Comparison of ENCODE assay signal across 11 cellular contexts in the genomic region with DNA sequence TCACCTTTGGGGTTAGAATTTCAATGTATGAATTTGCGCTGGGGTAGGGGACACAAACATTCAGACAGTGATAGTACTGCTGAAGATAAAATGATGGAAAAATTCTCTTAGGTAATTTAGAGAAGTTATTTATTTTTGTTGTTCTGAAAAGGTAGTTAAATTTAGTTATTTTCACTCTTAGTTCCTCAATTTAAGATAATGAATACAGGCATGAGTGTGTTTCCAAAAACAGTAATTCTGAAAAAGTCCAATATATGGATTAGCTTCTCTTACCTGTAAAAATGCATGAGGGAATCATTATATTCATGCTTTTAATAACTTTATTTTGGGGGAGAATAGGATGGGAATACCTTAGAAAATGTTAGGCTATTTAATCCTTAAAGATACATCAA.
DNase-seq lines count a peak whose midpoint lies in the region; ATAC-seq and TF ChIP-seq lines count a peak whose summit lies in the region.
"Had no signal": no experiment of that assay in that cellular context is flagged by ENCODE, and none has a peak within 500 bp of the region (broad histone marks: within the 10 kb centered on the region; RNA-seq: fewer than 3 reads in every experiment).

No MANE protein-coding gene starts in this region.

- H3K4me1 Mint-ChIP-seq in activated T-helper 17 cell treated with anti-CD3 and anti-CD28 coated beads, Interleukin-2, amount 50 U/mL, for 72 hours: peaks cover 28% of the 10 kb centered on the region

- H3K27ac ChIP-seq in breast epithelium (peak overlapping the region; percentile 77 to 82), mucosa of rectum (ENCODE audit: low read depth in 2 of 2, low read length in 2 of 2) (peak overlapping the region; percentile 69 to 75), uterus (peak overlapping the region; percentile 64 to 79)
- H3K27ac ChIP-seq: testis had no signal

- TF ChIP-seq CTCF in breast epithelium (IDR thresholded peaks at IDR 0.05) (no peak), uterus (IDR thresholded peaks at IDR 0.05) (no peak)

- H3K4me3 ChIP-seq in breast epithelium: no peak overlapping the region
- no peak overlapping the region for H3K4me3 ChIP-seq in mucosa of rectum (ENCODE audit: low read length in 2 of 2)
- no peak overlapping the region for H3K4me3 ChIP-seq in uterus
- H3K4me3 ChIP-seq: testis had no signal

- no peaks in the 10 kb centered on the region for H3K9me3 ChIP-seq in breast epithelium
- H3K9me3 ChIP-seq in mucosa of rectum (ENCODE audit: control insufficient read depth in 2 of 2, low read length in 2 of 2): no peaks in the 10 kb centered on the region
- H3K9me3 ChIP-seq in uterus: no peaks in the 10 kb centered on the region
- H3K9me3 ChIP-seq: testis had no signal

- no peak overlapping the region for H3K27ac Mint-ChIP-seq in activated T-helper 17 cell treated with anti-CD3 and anti-CD28 coated beads, Interleukin-2, amount 50 U/mL, for 72 hours
- H3K27ac Mint-ChIP-seq: activated naive CD4-positive, alpha-beta T cell treated with anti-CD3 and anti-CD28 coated beads for 36 hours had no signal

- H3K27me3 ChIP-seq in breast epithelium (no peaks in the 10 kb centered on the region), mucosa of rectum (ENCODE audit: control insufficient read depth in 2 of 2, insufficient read depth in 2 of 2, low read length in 2 of 2) (no peaks in the 10 kb centered on the region), uterus (no peaks in the 10 kb centered on the region)
- H3K27me3 ChIP-seq: testis had no signal

- H3K9ac ChIP-seq in mucosa of rectum (ENCODE audit: low read depth in 1 of 2, low read length in 2 of 2): no peak overlapping the region

- H3K9me3 Mint-ChIP-seq in activated T-helper 17 cell treated with anti-CD3 and anti-CD28 coated beads, Interleukin-2, amount 50 U/mL, for 72 hours: no peaks in the 10 kb centered on the region
- H3K9me3 Mint-ChIP-seq: activated naive CD4-positive, alpha-beta T cell treated with anti-CD3 and anti-CD28 coated beads for 36 hours had no signal

- intact Hi-C loops in breast epithelium (cut with DNase I; ENCODE audit: low total_unique reads) (no loop called here), uterus (cut with DNase I; ENCODE audit: low total_unique reads) (no loop called here)

- DNase-seq in breast epithelium (ENCODE audit: low spot score in 2 of 2) (no peak), uterus (no peak)
- DNase-seq in stimulated activated CD8-positive, alpha-beta memory T cell treated with anti-CD3 and anti-CD28 coated beads, Interleukin-4, amount 100 ng/mL, for 48 hours: no peak
- DNase-seq: activated naive CD4-positive, alpha-beta T cell treated with anti-CD3 and anti-CD28 coated beads for 36 hours; caudate nucleus; right cardiac atrium; testis had no signal

- H3K27me3 Mint-ChIP-seq in activated T-helper 17 cell treated with anti-CD3 and anti-CD28 coated beads, Interleukin-2, amount 50 U/mL, for 72 hours: no peaks in the 10 kb centered on the region

- H3K4me1 ChIP-seq in breast epithelium: peaks cover 0 to 35% of the 10 kb centered on the region in 2 donors
- H3K4me1 ChIP-seq in mucosa of rectum (ENCODE audit: control insufficient read depth in 2 of 2, insufficient read depth in 2 of 2, low read length in 2 of 2): peaks cover 22 to 44% of the 10 kb centered on the region in 2 donors
- peaks cover 3 to 29% of the 10 kb centered on the region in 2 donors for H3K4me1 ChIP-seq in uterus

- no peaks in the 10 kb centered on the region for H3K36me3 ChIP-seq in breast epithelium
- peaks cover 0 to under 1% of the 10 kb centered on the region in 2 donors for H3K36me3 ChIP-seq in mucosa of rectum (ENCODE audit: control insufficient read depth in 2 of 2, insufficient read depth in 2 of 2, low read length in 2 of 2)
- no peaks in the 10 kb centered on the region for H3K36me3 ChIP-seq in uterus

- H3K36me3 Mint-ChIP-seq in activated T-helper 17 cell treated with anti-CD3 and anti-CD28 coated beads, Interleukin-2, amount 50 U/mL, for 72 hours (ENCODE audit: low read depth): no peaks in the 10 kb centered on the region

- ATAC-seq in HG03159 (IDR thresholded peaks at IDR 0.05; ENCODE audit: unreplicated experiment): peak; percentile 8
- ATAC-seq in activated T-helper 17 cell treated with anti-CD3 and anti-CD28 coated beads, Interleukin-2, amount 50 U/mL, for 72 hours (replicated peaks): no peak
- ATAC-seq in GM18867 (IDR thresholded peaks at IDR 0.05; ENCODE audit: unreplicated experiment): no peak
- ATAC-seq: right cardiac atrium had no signal

- TF ChIP-seq POLR2A in breast epithelium (IDR thresholded peaks at IDR 0.05): no peak
- TF ChIP-seq POLR2A in uterus (IDR thresholded peaks at IDR 0.05): no peak

- no peak overlapping the region for H3K4me3 Mint-ChIP-seq in activated T-helper 17 cell treated with anti-CD3 and anti-CD28 coated beads, Interleukin-2, amount 50 U/mL, for 72 hours
- H3K4me3 Mint-ChIP-seq: activated naive CD4-positive, alpha-beta T cell treated with anti-CD3 and anti-CD28 coated beads for 36 hours had no signal
